In genomic region chr14:57389646-57390036, GRCh38 we compare ENCODE assay signal across 8 cellular contexts. TPM values are rescaled to one million over a fixed set of nuclear protein-coding genes. Genes with fewer than 3 reads are reported as not detected.
DNase-seq lines count a peak whose midpoint lies in the region; ATAC-seq and TF ChIP-seq lines count a peak whose summit lies in the region.

No MANE protein-coding gene starts in this region.

- H3K27me3 ChIP-seq in GM06990 (replicated peaks; ENCODE audit: control insufficient read depth, insufficient read depth, low read length) (no peaks in the 10 kb centered on the region), gastroesophageal sphincter (no peaks in the 10 kb centered on the region), skeletal muscle satellite cell (ENCODE audit: control insufficient read depth, insufficient read depth, low read length) (no peaks in the 10 kb centered on the region)

- WGBS in gastroesophageal sphincter (ENCODE audit: low coverage in 1 of 2), 2 donors = 34 to 47% methylated on average over 3 to 5 of the region's 5 CpGs

- H3K9ac ChIP-seq in skeletal muscle satellite cell (ENCODE audit: low read depth, low read length) = peak overlapping the region; percentile 84

- H3K9me3 Mint-ChIP-seq in WTC11 = no peaks in the 10 kb centered on the region

- no peak for DNase-seq in GM06990 (ENCODE audit: extremely low read depth, insufficient read length)
- DNase-seq in WTC11 (ENCODE audit: low spot score) = peak; percentile 37
- DNase-seq in GM13976 (ENCODE audit: low spot score) = no peak
- DNase-seq in dermis blood vessel endothelial cell = no peak

- POLR2A ChIA-PET in WTC11 (lab: Charles Lee) = no interaction called here

- H3K4me1 Mint-ChIP-seq in WTC11 = peaks cover 38% of the 10 kb centered on the region

- CTCF ChIA-PET in WTC11 (lab: Charles Lee) = interaction anchor here (0.5 to 1.1 kb wide), 6 partner anchors 9 to 191 kb away, joined by 3 to 5 read pairs (median 3); no protein-coding TSS in a partner anchor

- H3K9me3 ChIP-seq in gastroesophageal sphincter (no peaks in the 10 kb centered on the region), skeletal muscle satellite cell (replicated peaks; ENCODE audit: low read length) (no peaks in the 10 kb centered on the region)

- H3K36me3 ChIP-seq in GM06990 (ENCODE audit: control insufficient read depth, insufficient read depth, low read length) (no peaks in the 10 kb centered on the region), gastroesophageal sphincter (no peaks in the 10 kb centered on the region), skeletal muscle satellite cell (ENCODE audit: insufficient read depth, low read length) (peaks cover 8% of the 10 kb centered on the region)

- no peak for TF ChIP-seq CTCF in GM06990 (IDR thresholded peaks at IDR 0.05; ENCODE audit: insufficient read depth, low read length, poor library complexity, severe bottlenecking)
- no peak for TF ChIP-seq CTCF in WTC11 (IDR thresholded peaks at IDR 0.05)
- TF ChIP-seq CTCF in gastroesophageal sphincter (IDR thresholded peaks at IDR 0.05) = no peak
- no peak for TF ChIP-seq CTCF in GM13976 (IDR thresholded peaks at IDR 0.05; ENCODE audit: borderline replicate concordance, control extremely low read depth, extremely low read depth, insufficient read depth, missing control alignments)

- H3K4me1 ChIP-seq in gastroesophageal sphincter (peaks cover 0 to 40% (median 15%) of the 10 kb centered on the region in 3 donors), skeletal muscle satellite cell (ENCODE audit: control insufficient read depth, insufficient read depth, low read length) (peaks cover 28% of the 10 kb centered on the region)

- H3K4me3 Mint-ChIP-seq in WTC11 = peak overlapping the region; percentile 95

- peaks cover 17% of the 10 kb centered on the region for H3K27me3 Mint-ChIP-seq in WTC11 (ENCODE audit: low read depth)

- H3K4me2 ChIP-seq in skeletal muscle satellite cell (ENCODE audit: low read length) = peak overlapping the region; percentile 87

- H3K36me3 Mint-ChIP-seq in WTC11 = no peaks in the 10 kb centered on the region; the same call in 1 of the 2 replicates

- ATAC-seq in HG02938 (IDR thresholded peaks at IDR 0.05; ENCODE audit: unreplicated experiment) = peak; percentile 0
- ATAC-seq in WTC11 = peak; percentile 29
- no peak for ATAC-seq in gastroesophageal sphincter
- no peak for ATAC-seq in HG03432 (IDR thresholded peaks at IDR 0.05; ENCODE audit: unreplicated experiment)

- TF ChIP-seq POLR2A in gastroesophageal sphincter (IDR thresholded peaks at IDR 0.05) = no peak

- peak overlapping the region in 3 of 4 donors; percentile 89 to 93 (median 90) for H3K27ac ChIP-seq in gastroesophageal sphincter

- no peak for TF ChIP-seq EP300 in gastroesophageal sphincter (IDR thresholded peaks at IDR 0.05)

- in situ Hi-C loops in GM13976 (cut with MboI; ENCODE audit: low sequenced_read_pairs, unreplicated experiment) = no loop called here

- peak overlapping the region; percentile 94 for H3K27ac Mint-ChIP-seq in WTC11

- H3K4me3 ChIP-seq in GM06990 (replicated peaks; ENCODE audit: low read depth, low read length) = peak overlapping the region; percentile 91
- H3K4me3 ChIP-seq in gastroesophageal sphincter = peak overlapping the region; percentile 85 to 90
- H3K4me3 ChIP-seq in skeletal muscle satellite cell (ENCODE audit: low read length) = peak overlapping the region; percentile 92

TF ChIP-seq in WTC11, 78 proteins besides CTCF, POLR2A, EP300 and RAD21:
- TF ChIP-seq ZNF138 (CRISPR knock-in tag; conservative IDR thresholded peaks at IDR 0.05) = no peak
- 0 out of 2 replicates have a peak, but pooled peaks have one; percentile 9 for TF ChIP-seq MAX (CRISPR knock-in tag; IDR thresholded peaks at IDR 0.05)
- TF ChIP-seq NFATC4 (CRISPR knock-in tag; IDR thresholded peaks at IDR 0.05) = no peak
- 0 out of 2 replicates have a peak, but pooled peaks have one; percentile 14 for TF ChIP-seq FOXK1 (CRISPR knock-in tag; IDR thresholded peaks at IDR 0.05)

RNA-seq across cellular contexts. Expression of gene NAA30, which starts 0.7 kb away (rescaled TPM):
- total RNA-seq in WTC11 (2021) (16.9 to 18.5 TPM (median 17.8 TPM) in 3 replicates), gastroesophageal sphincter (10 to 100 TPM; 17.8 to 32.9 (median 27.1) TPM), dermis blood vessel endothelial cell (31.7 and 34.7 TPM in 2 replicates)
- 15.7 and 19.3 TPM in 2 replicates for total RNA-seq in skeletal muscle satellite cell (2012; rRNA removed)

Comparison
In these comparisons a context has a peak if more than half of its experiments do, and no peak if none do; other contexts are left out.
1. ATAC-seq: peak in HG02938 (single experiment) and WTC11 (single experiment); none in gastroesophageal sphincter (single experiment) and HG03432 (single experiment).
2. Peak in every context shown above with its lines, with median percentiles within 50 percentile points of each other: H3K4me3 ChIP-seq.